4 cellular contexts compared by ENCODE assay signal in genomic region chr1:20273716-20274115, GRCh38. TPM values are rescaled to one million over a fixed set of nuclear protein-coding genes. Genes with fewer than 3 reads are reported as not detected.
"Had no signal": no experiment of that assay in that cellular context is flagged by ENCODE, and none has a peak within 500 bp of the region (broad histone marks: within the 10 kb centered on the region; RNA-seq: fewer than 3 reads in every experiment).

No MANE protein-coding gene starts in this region.

RNA-seq across cellular contexts. Expression of gene VWA5B1, which starts 17.0 kb away (rescaled TPM):
- total RNA-seq: LHCN-M2, M059J, MCF 10A, NCI-H460 had no signal
